Comparison of ENCODE assay signal across 21 cellular contexts in the genomic region with DNA sequence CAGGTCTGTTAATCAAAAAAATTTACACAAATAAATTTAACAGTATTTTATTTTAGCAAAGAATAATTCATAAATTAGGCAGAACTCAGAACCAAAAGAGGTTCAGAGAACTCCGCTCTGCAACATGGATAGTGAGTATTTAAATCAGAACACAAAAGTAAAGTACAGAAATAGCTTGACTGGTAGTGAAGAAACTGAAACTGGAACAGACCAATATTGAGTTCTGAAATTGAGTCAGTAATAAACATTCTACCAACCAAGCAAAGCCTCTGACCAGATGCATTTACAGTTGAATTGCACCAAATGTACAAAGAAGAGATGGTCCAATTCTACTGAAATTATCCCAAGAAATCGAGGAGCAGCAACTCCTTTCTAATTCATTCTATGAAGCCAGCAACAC.
DNase-seq lines count a peak whose midpoint lies in the region; ATAC-seq and TF ChIP-seq lines count a peak whose summit lies in the region.
"Had no signal": no experiment of that assay in that cellular context is flagged by ENCODE, and none has a peak within 500 bp of the region (broad histone marks: within the 10 kb centered on the region; RNA-seq: fewer than 3 reads in every experiment).

No MANE protein-coding gene starts in this region.

- no peaks in the 10 kb centered on the region for H3K27me3 ChIP-seq in CD4-positive, alpha-beta T cell (ENCODE audit: control insufficient read depth, insufficient read depth, low read length)
- H3K27me3 ChIP-seq: ascending aorta had no signal

- intact Hi-C loops in CD4-positive, alpha-beta T cell (cut with DNase I, micrococcal nuclease): no loop called here

- no peaks in the 10 kb centered on the region for H3K27me3 Mint-ChIP-seq in CD4-positive, alpha-beta T cell
- H3K27me3 Mint-ChIP-seq: activated T-helper 17 cell treated with anti-CD3 and anti-CD28 coated beads, Interleukin-2, amount 50 U/mL, for 72 hours; dendritic cell treated with granulocyte-macrophage colony-stimulating factor and Interleukin-4, amounts not matched to agents 40 ng/mL and 50 ng/mL, for 4 days; stimulated activated naive CD8-positive, alpha-beta T cell treated with anti-CD3 and anti-CD28 coated beads, Interleukin-15, Interleukin-2, amounts not matched to agents 100 ng/mL and 50 ng/mL, for 24 hours had no signal

- H3K9me3 ChIP-seq in CD4-positive, alpha-beta T cell (ENCODE audit: control insufficient read depth, low read length): no peaks in the 10 kb centered on the region
- H3K9me3 ChIP-seq: ascending aorta had no signal

- CTCF ChIA-PET in CD4-positive, alpha-beta T cell (lab: Charles Lee): no interaction called here

- DNase-seq in NCI-H128 (lab: John Stamatoyannopoulos, UW; ENCODE audit: unreplicated experiment) (no peak), GF-D8 (lab: John Stamatoyannopoulos, UW) (no peak), DMS153 treated with DMSO at 0.1 percent for 48 hours (lab: John Stamatoyannopoulos, UW; ENCODE audit: unreplicated experiment) (no peak)
- no peak for DNase-seq in CD4-positive, alpha-beta T cell
- DNase-seq: activated CD4-positive, alpha-beta T cell treated with anti-CD3 and anti-CD28 coated beads, Interleukin-2, amount 50 U/mL, for 48 hours; DMS79; H9; NCI-H1105 treated with DMSO at 0.1 percent for 48 hours; NCI-H446 treated with DMSO at 0.1 percent for 48 hours; T1000 had no signal

- H3K4me1 Mint-ChIP-seq in CD4-positive, alpha-beta T cell (ENCODE audit: low read depth): no peaks in the 10 kb centered on the region
- H3K4me1 Mint-ChIP-seq: activated T-helper 17 cell treated with anti-CD3 and anti-CD28 coated beads, Interleukin-2, amount 50 U/mL, for 72 hours; neural crest cell had no signal

- ATAC-seq in GM18520 (IDR thresholded peaks at IDR 0.05; ENCODE audit: unreplicated experiment) (peak; percentile 97), GM21390 (IDR thresholded peaks at IDR 0.05; ENCODE audit: unreplicated experiment) (peak; percentile 93), HG02885 (IDR thresholded peaks at IDR 0.05; ENCODE audit: poor library complexity, unreplicated experiment) (peak; percentile 94), HG03457 (IDR thresholded peaks at IDR 0.05; ENCODE audit: unreplicated experiment) (peak; percentile 63)
- no peak for ATAC-seq in CD4-positive, alpha-beta T cell (ENCODE audit: poor library complexity)
- ATAC-seq: activated T-helper 17 cell treated with anti-CD3 and anti-CD28 coated beads, Interleukin-2, amount 50 U/mL, for 72 hours; HepG2; sciatic nerve had no signal

- no peaks in the 10 kb centered on the region for H3K36me3 Mint-ChIP-seq in CD4-positive, alpha-beta T cell (ENCODE audit: low read depth)

- POLR2A ChIA-PET in CD4-positive, alpha-beta T cell (lab: Charles Lee): no interaction called here

- no peaks in the 10 kb centered on the region for H3K9me3 Mint-ChIP-seq in CD4-positive, alpha-beta T cell
- H3K9me3 Mint-ChIP-seq: dendritic cell treated with granulocyte-macrophage colony-stimulating factor and Interleukin-4, amounts not matched to agents 40 ng/mL and 50 ng/mL, for 4 days; H9; neural crest cell; stimulated activated naive CD8-positive, alpha-beta T cell treated with anti-CD3 and anti-CD28 coated beads, Interleukin-15, Interleukin-2, amounts not matched to agents 100 ng/mL and 50 ng/mL, for 24 hours had no signal

- no peak overlapping the region for H3K27ac ChIP-seq in CD4-positive, alpha-beta T cell (ENCODE audit: low read depth, low read length)
- H3K27ac ChIP-seq: ascending aorta had no signal

- no peak overlapping the region for H3K27ac Mint-ChIP-seq in CD4-positive, alpha-beta T cell
- H3K27ac Mint-ChIP-seq: activated T-helper 17 cell treated with anti-CD3 and anti-CD28 coated beads, Interleukin-2, amount 50 U/mL, for 72 hours; dendritic cell treated with granulocyte-macrophage colony-stimulating factor and Interleukin-4, amounts not matched to agents 40 ng/mL and 50 ng/mL, for 4 days; stimulated activated naive CD8-positive, alpha-beta T cell treated with anti-CD3 and anti-CD28 coated beads, Interleukin-15, Interleukin-2, amounts not matched to agents 100 ng/mL and 50 ng/mL, for 24 hours had no signal

- no peak for TF ChIP-seq CTCF in CD4-positive, alpha-beta T cell (IDR thresholded peaks at IDR 0.05)

- H3K4me3 Mint-ChIP-seq in CD4-positive, alpha-beta T cell: no peak overlapping the region
- H3K4me3 Mint-ChIP-seq: activated T-helper 17 cell treated with anti-CD3 and anti-CD28 coated beads, Interleukin-2, amount 50 U/mL, for 72 hours; dendritic cell treated with granulocyte-macrophage colony-stimulating factor and Interleukin-4, amounts not matched to agents 40 ng/mL and 50 ng/mL, for 4 days; H9; neural crest cell; stimulated activated naive CD8-positive, alpha-beta T cell treated with anti-CD3 and anti-CD28 coated beads, Interleukin-15, Interleukin-2, amounts not matched to agents 100 ng/mL and 50 ng/mL, for 24 hours had no signal
